ENCODE assay signal across 21 cellular contexts in the genomic region with DNA sequence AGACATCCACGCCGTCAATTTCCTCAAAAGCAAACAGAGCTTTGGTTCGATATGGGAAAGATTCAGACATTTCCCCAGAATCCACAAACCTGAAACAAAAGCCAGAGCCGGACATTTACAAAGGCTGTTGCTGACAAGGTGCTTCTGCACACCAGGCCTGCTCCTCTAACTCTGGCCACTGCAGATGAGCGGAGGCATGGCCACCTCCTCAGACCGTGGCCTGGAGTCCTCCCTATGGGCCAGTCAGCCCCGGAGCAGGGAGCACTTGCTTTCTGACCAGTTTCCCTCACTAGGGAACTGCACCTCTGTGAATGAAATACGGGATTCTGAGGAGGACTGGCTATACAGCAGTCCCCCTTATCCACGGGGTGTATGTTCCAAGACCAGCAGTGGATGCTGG. TPM values are rescaled to one million over a fixed set of nuclear protein-coding genes. Genes with fewer than 3 reads are reported as not detected.
DNase-seq lines count a peak whose midpoint lies in the region; TF ChIP-seq lines count a peak whose summit lies in the region.
"Had no signal": no experiment of that assay in that cellular context is flagged by ENCODE, and none has a peak within 500 bp of the region (broad histone marks: within the 10 kb centered on the region; RNA-seq: fewer than 3 reads in every experiment).

No MANE protein-coding gene starts in this region.

- H3K4me1 Mint-ChIP-seq in H9 (peaks cover 8 to 11% of the 10 kb centered on the region in 2 experiments), glutamatergic neuron (ENCODE audit: low read depth, unreplicated experiment) (peaks cover 18% of the 10 kb centered on the region)
- H3K4me1 Mint-ChIP-seq: CD14-positive monocyte had no signal

- H4K91ac ChIP-seq in H9 (ENCODE audit: insufficient read length, low read depth, low read length) = no peak overlapping the region

- H3K4me3 ChIP-seq in HEK293 (ENCODE audit: low read depth, low read length) = no peak overlapping the region
- H3K4me3 ChIP-seq in sigmoid colon = no peak overlapping the region
- H3K4me3 ChIP-seq: K562, PC-9 had no signal

- no peak for TF ChIP-seq EP300 in sigmoid colon (IDR thresholded peaks at IDR 0.05)

- H2BK20ac ChIP-seq in H9 (ENCODE audit: low read depth, low read length, poor library complexity, severe bottlenecking) = no peak overlapping the region

- H3K14ac ChIP-seq in H9 (ENCODE audit: insufficient read depth, low read length) = no peak overlapping the region

- H3K4ac ChIP-seq in H9 (ENCODE audit: low read depth, low read length) = no peak overlapping the region

- intact Hi-C loops in sigmoid colon (cut with DNase I) = no loop called here

- H2BK15ac ChIP-seq in H9 (ENCODE audit: low read depth, low read length) = no peak overlapping the region

- H3K27me3 Mint-ChIP-seq in H9 (ENCODE audit: low read depth) (no peaks in the 10 kb centered on the region; the same call in 1 of the 2 replicates), glutamatergic neuron (ENCODE audit: unreplicated experiment) (peaks cover 10% of the 10 kb centered on the region)

- H3K4me3 Mint-ChIP-seq in H9 = no peak overlapping the region
- no peak overlapping the region for H3K4me3 Mint-ChIP-seq in glutamatergic neuron (ENCODE audit: unreplicated experiment)
- H3K4me3 Mint-ChIP-seq: CD14-positive monocyte had no signal

- H2BK120ac ChIP-seq in H9 (ENCODE audit: low read depth, low read length, poor library complexity, severe bottlenecking) = no peak overlapping the region

- no peak overlapping the region for H4K5ac ChIP-seq in H9 (ENCODE audit: insufficient read length, low read depth, low read length)

- peaks cover 47 to 92% (median 80%) of the 10 kb centered on the region in 3 experiments for H3K36me3 Mint-ChIP-seq in H9 (ENCODE audit: insufficient read depth in 1 of 3, low read depth in 3 of 3)
- H3K36me3 Mint-ChIP-seq in glutamatergic neuron (ENCODE audit: unreplicated experiment) = no peaks in the 10 kb centered on the region

- no peak overlapping the region for H3T11ph ChIP-seq in H9 (ENCODE audit: low read length)

- H3K18ac ChIP-seq in H9 (ENCODE audit: insufficient read length, low read depth, low read length) = no peak overlapping the region

- no peak for DNase-seq in H9
- no peak for DNase-seq in glutamatergic neuron
- peak; percentile 56 for DNase-seq in sigmoid colon
- DNase-seq in DMS79 treated with DMSO at 0.1 percent for 48 hours (lab: John Stamatoyannopoulos, UW) = no peak
- DNase-seq in stimulated activated naive CD4-positive, alpha-beta T cell treated with Interleukin-2 at 50 U/mL for 16 hours (lab: John Stamatoyannopoulos, UW) = no peak
- DNase-seq in COLO668 (lab: John Stamatoyannopoulos, UW; ENCODE audit: unreplicated experiment) = no peak
- DNase-seq: ACHN, BE2C, DMS153, Kasumi-1, MV-4-11, NCI-H2029, NCI-H446, NCI-H526, NCI-H82, PC-9, SHP77 treated with DMSO at 0.1 percent for 48 hours had no signal

- CTCF ChIA-PET in HEK293 (lab: Yijun Ruan, JAX) = no interaction called here

- H3K9me3 Mint-ChIP-seq in H9 (no peaks in the 10 kb centered on the region; a peak in 1 of 5 replicates), glutamatergic neuron (ENCODE audit: unreplicated experiment) (peaks cover 16% of the 10 kb centered on the region)

- no peaks in the 10 kb centered on the region for H3K23me2 ChIP-seq in H9 (ENCODE audit: insufficient read length, low read depth, low read length, poor library complexity, severe bottlenecking)

- H3K79me2 ChIP-seq in H9 (ENCODE audit: insufficient read depth, low read length) = no peaks in the 10 kb centered on the region

- peaks cover 3% of the 10 kb centered on the region for H3K79me1 ChIP-seq in H9 (ENCODE audit: insufficient read depth, low read depth, low read length, poor library complexity, severe bottlenecking)

- TF ChIP-seq POLR2A in sigmoid colon (IDR thresholded peaks at IDR 0.05) = no peak

- H3K27ac Mint-ChIP-seq in H9 (peak overlapping the region in 2 of 3 experiments; percentile 46 to 81; a peak in 2 of 7 replicates), glutamatergic neuron (ENCODE audit: unreplicated experiment) (peak overlapping the region; percentile 14)
- H3K27ac Mint-ChIP-seq: CD14-positive monocyte had no signal

- H2BK12ac ChIP-seq in H9 (ENCODE audit: insufficient read length, low read depth, low read length) = no peak overlapping the region

- no peaks in the 10 kb centered on the region for H4K20me1 ChIP-seq in H9 (ENCODE audit: control insufficient read depth, insufficient read depth, insufficient read length)

- POLR2A ChIA-PET in HEK293 (lab: Yijun Ruan, JAX) = no interaction called here

- no peak overlapping the region for H2AFZ ChIP-seq in H9 (ENCODE audit: low read length)
- H2AFZ ChIP-seq: PC-9 had no signal

- no peak overlapping the region for H2BK5ac ChIP-seq in H9 (ENCODE audit: insufficient read length, low read length)

- no peak overlapping the region for H4K8ac ChIP-seq in H9 (replicated peaks; ENCODE audit: insufficient read length, low read depth, low read length)

- no peak overlapping the region for H3K4me2 ChIP-seq in H9 (ENCODE audit: insufficient read depth, insufficient read length, low read length)
- H3K4me2 ChIP-seq: PC-9 had no signal

- WGBS in H9 (ENCODE audit: extremely low coverage, insufficient read length, low lambda C conversion rate) = no CpG with 5 or more reads among the region's 9 CpGs
- WGBS in sigmoid colon, 2 donors = 94 to 95% methylated on average over 9 of the region's 9 CpGs

- H3K36me3 ChIP-seq in HEK293 (ENCODE audit: control insufficient read depth in 2 of 2, insufficient read depth in 1 of 2, low read length in 2 of 2) = peaks cover 16 to 93% of the 10 kb centered on the region in 2 experiments
- peaks cover 57 to 100% (median 84%) of the 10 kb centered on the region in 4 donors for H3K36me3 ChIP-seq in sigmoid colon

- no peaks in the 10 kb centered on the region for H3K9me3 ChIP-seq in H9 (ENCODE audit: control insufficient read depth, low read depth, low read length)
- H3K9me3 ChIP-seq in HEK293 (ENCODE audit: control insufficient read depth, insufficient read depth, low read depth, low read length) = no peaks in the 10 kb centered on the region
- no peaks in the 10 kb centered on the region for H3K9me3 ChIP-seq in sigmoid colon
- H3K9me3 ChIP-seq: BE2C had no signal

- H3K9ac ChIP-seq in H9 (ENCODE audit: extremely low read depth, insufficient read length, low read length) = no peak overlapping the region

- no peak overlapping the region for H3K56ac ChIP-seq in H9 (ENCODE audit: insufficient read length, low read depth, low read length)

- H3K27ac ChIP-seq in H9 (ENCODE audit: insufficient read length, low read depth, low read length) (no peak overlapping the region), HEK293 (ENCODE audit: extremely low read depth, low read depth, low read length) (no peak overlapping the region), sigmoid colon (no peak overlapping the region)
- H3K27ac ChIP-seq: HL-60, PC-9 had no signal

- TF ChIP-seq CTCF in H9 (conservative IDR thresholded peaks at IDR 0.05) (no peak), HEK293 (tag by site-specific recombination; IDR thresholded peaks at IDR 0.05) (no peak), glutamatergic neuron (IDR thresholded peaks at IDR 0.05; ENCODE audit: partially characterized antibody, unreplicated experiment) (no peak), sigmoid colon (IDR thresholded peaks at IDR 0.05) (no peak)

- no peak overlapping the region for H2AK5ac ChIP-seq in H9 (ENCODE audit: insufficient read length, low read length)

- H3K27me3 ChIP-seq in H9 (ENCODE audit: insufficient read depth, low read length) = no peaks in the 10 kb centered on the region
- H3K27me3 ChIP-seq in sigmoid colon = no peaks in the 10 kb centered on the region
- H3K27me3 ChIP-seq: BE2C had no signal

- H3K4me1 ChIP-seq in H9 (ENCODE audit: insufficient read depth, low read length) = no peaks in the 10 kb centered on the region
- H3K4me1 ChIP-seq in HEK293 (ENCODE audit: control insufficient read depth, insufficient read depth, low read length) = no peaks in the 10 kb centered on the region
- H3K4me1 ChIP-seq in sigmoid colon = no peaks in the 10 kb centered on the region
- H3K4me1 ChIP-seq: BE2C had no signal

- no peak overlapping the region for H3K23ac ChIP-seq in H9 (ENCODE audit: insufficient read length, low read depth, low read length)

TF ChIP-seq in HEK293, 187 proteins besides CTCF, POLR2A, EP300 and RAD21:
- TF ChIP-seq, protein P1, sequence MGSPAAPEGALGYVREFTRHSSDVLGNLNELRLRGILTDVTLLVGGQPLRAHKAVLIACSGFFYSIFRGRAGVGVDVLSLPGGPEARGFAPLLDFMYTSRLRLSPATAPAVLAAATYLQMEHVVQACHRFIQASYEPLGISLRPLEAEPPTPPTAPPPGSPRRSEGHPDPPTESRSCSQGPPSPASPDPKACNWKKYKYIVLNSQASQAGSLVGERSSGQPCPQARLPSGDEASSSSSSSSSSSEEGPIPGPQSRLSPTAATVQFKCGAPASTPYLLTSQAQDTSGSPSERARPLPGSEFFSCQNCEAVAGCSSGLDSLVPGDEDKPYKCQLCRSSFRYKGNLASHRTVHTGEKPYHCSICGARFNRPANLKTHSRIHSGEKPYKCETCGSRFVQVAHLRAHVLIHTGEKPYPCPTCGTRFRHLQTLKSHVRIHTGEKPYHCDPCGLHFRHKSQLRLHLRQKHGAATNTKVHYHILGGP (tag by site-specific recombination; IDR thresholded peaks at IDR 0.05) = 0 out of 2 replicates have a peak, but pooled peaks have one; percentile 14
- TF ChIP-seq ZNF571 (tag by site-specific recombination; IDR thresholded peaks at IDR 0.05) = no peak
- no peak for TF ChIP-seq MZF1 (tag by site-specific recombination; IDR thresholded peaks at IDR 0.05; ENCODE audit: borderline replicate concordance)
- no peak for TF ChIP-seq ZNF529 (tag by site-specific recombination; IDR thresholded peaks at IDR 0.05; ENCODE audit: insufficient replicate concordance)
- no peak for TF ChIP-seq PRDM1 (tag by site-specific recombination; IDR thresholded peaks at IDR 0.05)
- TF ChIP-seq ZFP69B (tag by site-specific recombination; IDR thresholded peaks at IDR 0.05) = no peak
TF ChIP-seq in HEK293: peak in this region for 1.

RNA-seq across cellular contexts. Expression of a gene that starts 22.3 kb away (rescaled TPM):
- total RNA-seq in H9 (2021) (211 and 242 TPM in 2 replicates), glutamatergic neuron (ENCODE audit: unreplicated experiment) (97.3 TPM), sigmoid colon (10 to 100 TPM; 38.8 to 53.5 (median 47.1) TPM)
- polyA plus RNA-seq in sigmoid colon = 10 to 100 TPM; 17.4 to 64.9 (median 28.7) TPM
